Comparison of ENCODE assay signal across 23 cellular contexts in the genomic region with DNA sequence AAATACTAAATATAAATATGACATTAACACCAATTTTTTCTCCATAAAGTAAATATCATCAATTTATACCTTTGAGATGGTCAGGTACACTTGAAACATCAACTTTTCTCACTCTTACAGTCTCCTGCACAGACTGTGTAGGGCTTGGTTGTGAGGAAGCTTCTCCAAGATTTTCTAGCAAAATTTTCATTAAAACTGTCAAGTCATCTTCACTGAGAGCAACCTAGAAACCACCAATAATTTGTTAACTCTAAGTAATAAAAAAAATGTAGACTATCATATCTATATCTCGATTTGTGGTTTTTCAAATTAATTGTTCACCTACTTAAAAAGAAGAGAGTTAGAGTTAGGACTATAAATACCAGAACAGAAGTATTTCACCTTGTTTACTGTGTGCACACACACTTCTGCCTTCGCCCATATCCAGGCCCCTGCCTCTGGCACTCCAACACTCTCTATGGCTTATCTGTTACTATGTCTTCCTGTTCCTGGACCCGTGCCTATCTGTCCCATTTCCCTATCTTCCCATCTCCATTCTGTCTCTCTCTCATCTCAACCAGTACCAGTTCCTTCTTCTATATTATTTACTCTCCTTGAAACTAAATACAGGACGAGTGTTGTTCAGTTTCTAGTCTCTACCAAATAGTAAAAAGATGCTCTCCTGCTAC.
"Had no signal": no experiment of that assay in that cellular context is flagged by ENCODE, and none has a peak within 500 bp of the region (broad histone marks: within the 10 kb centered on the region; RNA-seq: fewer than 3 reads in every experiment).

No MANE protein-coding gene starts in this region.

- H3K36me3 ChIP-seq: cardiac muscle cell, thyroid gland, uterus had no signal

- H3K9me3 ChIP-seq: esophagus muscularis mucosa, gastroesophageal sphincter, heart left ventricle, thyroid gland, uterus had no signal

- H3K27me3 ChIP-seq: cardiac muscle cell, esophagus muscularis mucosa, gastroesophageal sphincter, heart left ventricle, thyroid gland, uterus had no signal

- H3K4me3 ChIP-seq: cardiac muscle cell, esophagus muscularis mucosa, gastroesophageal sphincter, heart left ventricle, smooth muscle cell, thyroid gland, uterus had no signal

- H3K27ac ChIP-seq: cardiac muscle cell, esophagus muscularis mucosa, gastroesophageal sphincter, heart left ventricle, thyroid gland, uterus had no signal

- H3K4me1 ChIP-seq: esophagus muscularis mucosa, gastroesophageal sphincter, heart left ventricle, thyroid gland, uterus had no signal

- FAIRE-seq: endothelial cell of umbilical vein had no signal

- DNase-seq: activated B cell treated with CpG ODN at 0.5 μM for 24 hours; activated CD4-positive, alpha-beta memory T cell treated with anti-CD3 and anti-CD28 coated beads, Interleukin-2, amount 10 ng/mL, durations not matched to agents 7 days and 5 days; activated CD4-positive, alpha-beta T cell treated with anti-CD3 and anti-CD28 coated beads for 4 hours; activated CD8-positive, alpha-beta memory T cell treated with anti-CD3 and anti-CD28 coated beads, Interleukin-2, amount 10 ng/mL, durations not matched to agents 7 days and 5 days; activated effector memory CD4-positive, alpha-beta T cell treated with anti-CD3 and anti-CD28 coated beads, Interleukin-2, amount 50 U/mL, for 16 hours; activated T-cell treated with anti-CD3 and anti-CD28 coated beads, Interleukin-2, amount 50 U/mL, for 4 hours; amniotic stem cell; effector CD8-positive, alpha-beta T cell; heart left ventricle; kidney glomerular epithelial cell; left ventricle myocardium superior; stimulated activated CD4-positive, alpha-beta T cell treated with anti-CD3 and anti-CD28 coated beads, Interleukin-4, amount 100 ng/mL, for 1 hour; T-helper 2 cell; uterus had no signal

- H3K4me2 ChIP-seq: smooth muscle cell had no signal

- ATAC-seq: activated CD8-positive, alpha-beta memory T cell treated with anti-CD3 and anti-CD28 coated beads, Interleukin-2, amount 10 ng/mL, durations not matched to agents 7 days and 5 days; activated naive CD4-positive, alpha-beta T cell treated with anti-CD3 and anti-CD28 coated beads, Interleukin-2, amount 50 U/mL, for 72 hours; activated T-cell treated with anti-CD3 and anti-CD28 coated beads, Interleukin-2, amount 50 U/mL, for 4 hours; gastroesophageal sphincter; heart left ventricle; left ventricle myocardium superior; sciatic nerve; stimulated activated effector memory CD8-positive, alpha-beta T cell treated with anti-CD3 and anti-CD28 coated beads, Interleukin-12 subunit alpha, Interleukin-12 subunit beta, amount 100 ng/mL, for 72 hours had no signal
